ENCODE assay signal across 2 cellular contexts in genomic region chr12:53996188-53996885, GRCh38.
TF ChIP-seq lines count a peak whose summit lies in the region.

No MANE protein-coding gene starts in this region.

TF ChIP-seq in GM23338, 12 proteins besides CTCF, POLR2A, EP300 and RAD21:
- TF ChIP-seq EZH2 (IDR thresholded peaks at IDR 0.05; ENCODE audit: low read depth, unreplicated experiment): peak; percentile 88
- TF ChIP-seq ZNF114 (CRISPR knock-in tag; IDR thresholded peaks at IDR 0.05): no peak
- TF ChIP-seq EZH2phosphoT487 (IDR thresholded peaks at IDR 0.05; ENCODE audit: unreplicated experiment): peak; percentile 14
- no peak for TF ChIP-seq REST (IDR thresholded peaks at IDR 0.05; ENCODE audit: unreplicated experiment)
- TF ChIP-seq CREB1 (CRISPR knock-in tag; IDR thresholded peaks at IDR 0.05; ENCODE audit: low read depth): no peak
- no peak for TF ChIP-seq STAT1 (IDR thresholded peaks at IDR 0.05; ENCODE audit: unreplicated experiment)
- no peak for TF ChIP-seq ZNF331 (CRISPR knock-in tag; IDR thresholded peaks at IDR 0.05; ENCODE audit: low read depth)
- TF ChIP-seq, protein P1, sequence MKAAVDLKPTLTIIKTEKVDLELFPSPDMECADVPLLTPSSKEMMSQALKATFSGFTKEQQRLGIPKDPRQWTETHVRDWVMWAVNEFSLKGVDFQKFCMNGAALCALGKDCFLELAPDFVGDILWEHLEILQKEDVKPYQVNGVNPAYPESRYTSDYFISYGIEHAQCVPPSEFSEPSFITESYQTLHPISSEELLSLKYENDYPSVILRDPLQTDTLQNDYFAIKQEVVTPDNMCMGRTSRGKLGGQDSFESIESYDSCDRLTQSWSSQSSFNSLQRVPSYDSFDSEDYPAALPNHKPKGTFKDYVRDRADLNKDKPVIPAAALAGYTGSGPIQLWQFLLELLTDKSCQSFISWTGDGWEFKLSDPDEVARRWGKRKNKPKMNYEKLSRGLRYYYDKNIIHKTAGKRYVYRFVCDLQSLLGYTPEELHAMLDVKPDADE (IDR thresholded peaks at IDR 0.05): no peak
- TF ChIP-seq ZNF462 (CRISPR knock-in tag; IDR thresholded peaks at IDR 0.05): no peak

TF ChIP-seq in GM12878, 131 proteins besides CTCF, POLR2A, EP300 and RAD21:
- 0 out of 2 replicates have a peak, but pooled peaks have one; percentile 16 for TF ChIP-seq TCF12 (IDR thresholded peaks at IDR 0.05; ENCODE audit: low read depth, low read length)
- 0 out of 2 replicates have a peak, but pooled peaks have one; percentile 22 for TF ChIP-seq PKNOX1 (IDR thresholded peaks at IDR 0.05)
- TF ChIP-seq, protein P2, sequence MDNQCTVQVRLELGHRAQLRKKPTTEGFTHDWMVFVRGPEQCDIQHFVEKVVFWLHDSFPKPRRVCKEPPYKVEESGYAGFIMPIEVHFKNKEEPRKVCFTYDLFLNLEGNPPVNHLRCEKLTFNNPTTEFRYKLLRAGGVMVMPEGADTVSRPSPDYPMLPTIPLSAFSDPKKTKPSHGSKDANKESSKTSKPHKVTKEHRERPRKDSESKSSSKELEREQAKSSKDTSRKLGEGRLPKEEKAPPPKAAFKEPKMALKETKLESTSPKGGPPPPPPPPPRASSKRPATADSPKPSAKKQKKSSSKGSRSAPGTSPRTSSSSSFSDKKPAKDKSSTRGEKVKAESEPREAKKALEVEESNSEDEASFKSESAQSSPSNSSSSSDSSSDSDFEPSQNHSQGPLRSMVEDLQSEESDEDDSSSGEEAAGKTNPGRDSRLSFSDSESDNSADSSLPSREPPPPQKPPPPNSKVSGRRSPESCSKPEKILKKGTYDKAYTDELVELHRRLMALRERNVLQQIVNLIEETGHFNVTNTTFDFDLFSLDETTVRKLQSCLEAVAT (IDR thresholded peaks at IDR 0.05): no peak
TF ChIP-seq in GM12878: peak in this region for 2.
